ENCODE assay signal across 8 cellular contexts in genomic region chr1:145927073-145927886, GRCh38. TPM values are rescaled to one million over a fixed set of nuclear protein-coding genes. Genes with fewer than 3 reads are reported as not detected.
DNase-seq lines count a peak whose midpoint lies in the region; ATAC-seq, FAIRE-seq and TF ChIP-seq lines count a peak whose summit lies in the region.

Gene RBM8A, minus strand, starts transcription at chr1:145927484. Its CDS starts 58 bp downstream, at chr1:145927426.

- H3K9me3 ChIP-seq in trophoblast cell (ENCODE audit: insufficient read depth, low read depth, low read length): no peaks in the 10 kb centered on the region

- H3K4me1 ChIP-seq in trophoblast cell (ENCODE audit: control insufficient read depth in 1 of 2, insufficient read depth in 2 of 2, low read length in 2 of 2): peaks cover 0 to 6% of the 10 kb centered on the region in 2 experiments

- peak within 1 kb of the TSS; percentile 88 for H3K27ac ChIP-seq in adipose tissue (ENCODE audit: low read depth, low read length)
- peak within 1 kb of the TSS; percentile 82 for H3K27ac ChIP-seq in trophoblast cell (ENCODE audit: low read depth, low read length)

- TF ChIP-seq POLR2A in GM12891 (IDR thresholded peaks at IDR 0.05; ENCODE audit: low read depth, low read length): peak; percentile 97

- 0% methylated on average over 41 of the region's 41 CpGs for WGBS in adipose tissue, 3 donors
- WGBS in trophoblast cell (ENCODE audit: extremely low coverage, insufficient coverage, insufficient read length): no CpG with 5 or more reads among the region's 41 CpGs

- peak within 1 kb of the TSS; percentile 74 for H4K91ac ChIP-seq in trophoblast cell (ENCODE audit: low read depth, low read length)

- H2AK5ac ChIP-seq in trophoblast cell (ENCODE audit: low read length): peak within 1 kb of the TSS; percentile 94

- peaks cover 13% of the 10 kb centered on the region for H3K4me1 Mint-ChIP-seq in type B pancreatic cell (ENCODE audit: unreplicated experiment)

- peak within 1 kb of the TSS; percentile 90 for H3K4me3 ChIP-seq in trophoblast cell (ENCODE audit: low read depth, low read length)

- H3K79me1 ChIP-seq in trophoblast cell (ENCODE audit: low read length): peaks cover 10% of the 10 kb centered on the region

- no peak within 1 kb of the TSS for H2BK12ac ChIP-seq in trophoblast cell (ENCODE audit: low read length)

- H2BK120ac ChIP-seq in trophoblast cell (ENCODE audit: insufficient read depth, low read length, poor library complexity): peak within 1 kb of the TSS; percentile 46

- intact Hi-C loops in cardiac septum (cut with DNase I): loop anchor here (2.0 kb wide), 2 partner anchors 38 to 78 kb away; partner anchors contain the start of genes ANKRD34A and POLR3GL

- H3K4me2 ChIP-seq in trophoblast cell (ENCODE audit: low read length): peak within 1 kb of the TSS; percentile 80

- no peak within 1 kb of the TSS for H3K4me3 Mint-ChIP-seq in type B pancreatic cell

- peak within 1 kb of the TSS; percentile 93 for H3K4ac ChIP-seq in trophoblast cell (ENCODE audit: low read depth, low read length)

- H3K79me2 ChIP-seq in trophoblast cell (ENCODE audit: control insufficient read depth, insufficient read depth, low read length, poor library complexity): peaks cover 12% of the 10 kb centered on the region

- peaks cover 7 to 10% of the 10 kb centered on the region in 2 experiments for H3K36me3 ChIP-seq in trophoblast cell (ENCODE audit: control insufficient read depth in 1 of 2, insufficient read depth in 2 of 2, low read length in 2 of 2)

- H2AFZ ChIP-seq in trophoblast cell (ENCODE audit: insufficient read depth, low read length, poor library complexity): peak within 1 kb of the TSS; percentile 91

- H3K14ac ChIP-seq in trophoblast cell (ENCODE audit: low read length): peak within 1 kb of the TSS; percentile 67

- no peaks in the 10 kb centered on the region for H3K27me3 Mint-ChIP-seq in type B pancreatic cell

- TF ChIP-seq CTCF in type B pancreatic cell (conservative IDR thresholded peaks at IDR 0.05): peak; percentile 78

- peak within 1 kb of the TSS; percentile 90 for H3K9ac ChIP-seq in trophoblast cell (ENCODE audit: low read length)

- peak; percentile 98 for ATAC-seq in HG02798 (IDR thresholded peaks at IDR 0.05; ENCODE audit: poor library complexity, unreplicated experiment)

- DNase-seq in GM12891 (ENCODE audit: insufficient read length, low spot score): peak; percentile 62
- DNase-seq in NCI-H1417 treated with DMSO at 0.1 percent for 48 hours (lab: John Stamatoyannopoulos, UW): peak; percentile 98
- peak; percentile 98 for DNase-seq in SW480 (ENCODE audit: low spot score)
- peak; percentile 96 for DNase-seq in cardiac septum (ENCODE audit: low spot score)
- DNase-seq in trophoblast cell: peak; percentile 96 to 99
- peak; percentile 87 for DNase-seq in type B pancreatic cell (ENCODE audit: extremely low spot score, unreplicated experiment)

- FAIRE-seq in GM12891 (lab: Jason Lieb, UNC): peak; percentile 95

- H3K9me3 Mint-ChIP-seq in type B pancreatic cell: no peaks in the 10 kb centered on the region

- no peaks in the 10 kb centered on the region for H3K27me3 ChIP-seq in trophoblast cell (ENCODE audit: insufficient read depth, low read length)

- H3K18ac ChIP-seq in trophoblast cell (ENCODE audit: low read length): peak within 1 kb of the TSS; percentile 94

- H2BK5ac ChIP-seq in trophoblast cell (ENCODE audit: low read depth, low read length, poor library complexity): peak within 1 kb of the TSS; percentile 78

- no peak within 1 kb of the TSS for H3K27ac Mint-ChIP-seq in type B pancreatic cell

- peaks cover 6% of the 10 kb centered on the region for H3K36me3 Mint-ChIP-seq in type B pancreatic cell

- no peak within 1 kb of the TSS for H3K23ac ChIP-seq in trophoblast cell (ENCODE audit: low read length)

- H4K8ac ChIP-seq in trophoblast cell (ENCODE audit: low read depth, low read length): peak within 1 kb of the TSS; percentile 95

- peak within 1 kb of the TSS; percentile 97 for H4K12ac ChIP-seq in trophoblast cell (ENCODE audit: low read depth, low read length)

TF ChIP-seq in GM12891, 5 proteins besides CTCF, POLR2A, EP300 and RAD21:
- peak; percentile 78 for TF ChIP-seq POU2F2 (IDR thresholded peaks at IDR 0.05; ENCODE audit: low read depth, low read length)
- peak; percentile 93 for TF ChIP-seq TAF1 (IDR thresholded peaks at IDR 0.05; ENCODE audit: low read depth, low read length)
- peak; percentile 52; the same call in 1 of the 2 replicates for TF ChIP-seq SPI1 (IDR thresholded peaks at IDR 0.05; ENCODE audit: low read depth, low read length)
- no peak for TF ChIP-seq PAX5 (IDR thresholded peaks at IDR 0.05; ENCODE audit: insufficient read depth, low read length, severe bottlenecking)
- TF ChIP-seq POLR2AphosphoS5 (IDR thresholded peaks at IDR 0.05; ENCODE audit: low read depth, low read length): peak; percentile 97

RNA-seq across cellular contexts. Expression of gene RBM8A, which starts in this region (rescaled TPM):
- polyA plus RNA-seq in GM12891 (2012; ENCODE audit: low read depth, missing spikeins): 178 TPM
- 100 to 1,000 TPM in 2 of 3 donors, 10 to 100 TPM in 1; 45.6 to 132 (median 102) TPM for polyA plus RNA-seq in adipose tissue
- total RNA-seq in cardiac septum: 74.2 TPM
- polyA plus RNA-seq in trophoblast cell (2013): 173 and 182 TPM in 2 replicates
- 118 and 160 TPM in 2 replicates for total RNA-seq in type B pancreatic cell (ENCODE audit: low replicate concordance)

Comparison
In these comparisons a context has a peak if more than half of its experiments do, and no peak if none do; other contexts are left out.
1. Peak in every context shown above with its lines: DNase-seq, ATAC-seq, H3K4me3 ChIP-seq and H3K27ac ChIP-seq.